In genomic region chr2:112433480-112433879, GRCh38 we compare ENCODE assay signal across 8 cellular contexts. TPM values are rescaled to one million over a fixed set of nuclear protein-coding genes. Genes with fewer than 3 reads are reported as not detected.
DNase-seq lines count a peak whose midpoint lies in the region; ATAC-seq and TF ChIP-seq lines count a peak whose summit lies in the region.
"Not testable (repeated sequence)": the region's sequence is repeated elsewhere in the genome, so short reads cannot be mapped to it uniquely, and the experiment has no call there.

TSS of gene RGPD8 (minus strand) at chr2:112433645. CDS start at chr2:112433453, 192 bp downstream.

- peak within 1 kb of the TSS; percentile 39 for H3K27ac ChIP-seq in parathyroid adenoma

- peak within 1 kb of the TSS; percentile 53 for H3K4me2 ChIP-seq in parathyroid adenoma (ENCODE audit: low read length)

- H3K4me3 ChIP-seq in parathyroid adenoma (ENCODE audit: low read depth, low read length), result peak within 1 kb of the TSS; percentile 49

- TF ChIP-seq CTCF in brain (conservative IDR thresholded peaks at IDR 0.05) (peak; percentile 68 to 70), parathyroid adenoma (IDR thresholded peaks at IDR 0.05) (peak; percentile 55)

- not testable (repeated sequence) for H3K4me1 ChIP-seq in parathyroid adenoma

- intact Hi-C loops in left ventricle myocardium superior (cut with micrococcal nuclease), result not testable (repeated sequence)

- H2AFZ ChIP-seq in parathyroid adenoma, result peak within 1 kb of the TSS; percentile 77

- not testable (repeated sequence) for H3K4me1 Mint-ChIP-seq in brain
- peaks cover 19% of the 10 kb centered on the region for H3K4me1 Mint-ChIP-seq in stimulated activated naive CD8-positive, alpha-beta T cell treated with anti-CD3 and anti-CD28 coated beads, Interleukin-15, Interleukin-2, amounts not matched to agents 100 ng/mL and 50 ng/mL, for 24 hours (ENCODE audit: low read depth)

- peak within 1 kb of the TSS in 4 of 5 experiments; percentile 28 to 91 (median 66) for H3K27ac Mint-ChIP-seq in brain
- H3K27ac Mint-ChIP-seq in stimulated activated naive CD8-positive, alpha-beta T cell treated with anti-CD3 and anti-CD28 coated beads, Interleukin-15, Interleukin-2, amounts not matched to agents 100 ng/mL and 50 ng/mL, for 24 hours, result peak within 1 kb of the TSS; percentile 65

- H3K4me3 Mint-ChIP-seq in brain, result peak within 1 kb of the TSS; percentile 61 to 85 (median 70)
- H3K4me3 Mint-ChIP-seq in stimulated activated naive CD8-positive, alpha-beta T cell treated with anti-CD3 and anti-CD28 coated beads, Interleukin-15, Interleukin-2, amounts not matched to agents 100 ng/mL and 50 ng/mL, for 24 hours, result peak within 1 kb of the TSS; percentile 84

- not testable (repeated sequence) for H3K9me3 ChIP-seq in parathyroid adenoma (ENCODE audit: control insufficient read depth, low read length)

- not testable (repeated sequence) for H3K79me2 ChIP-seq in parathyroid adenoma

- not testable (repeated sequence) for H3K27me3 ChIP-seq in parathyroid adenoma (ENCODE audit: control insufficient read depth, insufficient read depth, low read length)

- DNase-seq in EH (ENCODE audit: low read depth) (peak; percentile 86), HK-2 (ENCODE audit: unreplicated experiment) (peak; percentile 82), left ventricle myocardium superior (peak; percentile 93)

- peak within 1 kb of the TSS; percentile 11 for H3K9ac ChIP-seq in parathyroid adenoma

- H3K27me3 Mint-ChIP-seq in brain; stimulated activated naive CD8-positive, alpha-beta T cell treated with anti-CD3 and anti-CD28 coated beads, Interleukin-15, Interleukin-2, amounts not matched to agents 100 ng/mL and 50 ng/mL, for 24 hours: not testable (repeated sequence)

- not testable (repeated sequence) for H3K36me3 ChIP-seq in parathyroid adenoma (ENCODE audit: control insufficient read depth, insufficient read depth, low read length)

- not testable (repeated sequence) for H3K9me3 Mint-ChIP-seq in brain; stimulated activated naive CD8-positive, alpha-beta T cell treated with anti-CD3 and anti-CD28 coated beads, Interleukin-15, Interleukin-2, amounts not matched to agents 100 ng/mL and 50 ng/mL, for 24 hours

- not testable (repeated sequence) for H3K36me3 Mint-ChIP-seq in brain; stimulated activated naive CD8-positive, alpha-beta T cell treated with anti-CD3 and anti-CD28 coated beads, Interleukin-15, Interleukin-2, amounts not matched to agents 100 ng/mL and 50 ng/mL, for 24 hours (ENCODE audit: low read depth)

- peak; percentile 98 for ATAC-seq in GM21576 (IDR thresholded peaks at IDR 0.05; ENCODE audit: unreplicated experiment)
- peak; percentile 100 for ATAC-seq in activated CD4-positive, CD25-positive, alpha-beta regulatory T cell treated with anti-CD3 and anti-CD28 coated beads, Interleukin-2, amount 50 U/mL, for 24 hours
- peak; percentile 99 for ATAC-seq in left ventricle myocardium superior

RNA-seq across cellular contexts. Expression of gene RGPD8, which starts in this region (rescaled TPM):
- polyA plus RNA-seq in brain (ENCODE audit: insufficient read depth, low read depth, low replicate concordance), result 1.0 TPM
- 7.8 TPM for total RNA-seq in left ventricle myocardium superior

Comparison
In these comparisons a context has a peak if more than half of its experiments do, and no peak if none do; other contexts are left out.
1. Peak in every context shown above with its lines: DNase-seq, ATAC-seq, H3K4me3 ChIP-seq and H3K27ac ChIP-seq.